ENCODE assay signal across 26 cellular contexts in the genomic region with DNA sequence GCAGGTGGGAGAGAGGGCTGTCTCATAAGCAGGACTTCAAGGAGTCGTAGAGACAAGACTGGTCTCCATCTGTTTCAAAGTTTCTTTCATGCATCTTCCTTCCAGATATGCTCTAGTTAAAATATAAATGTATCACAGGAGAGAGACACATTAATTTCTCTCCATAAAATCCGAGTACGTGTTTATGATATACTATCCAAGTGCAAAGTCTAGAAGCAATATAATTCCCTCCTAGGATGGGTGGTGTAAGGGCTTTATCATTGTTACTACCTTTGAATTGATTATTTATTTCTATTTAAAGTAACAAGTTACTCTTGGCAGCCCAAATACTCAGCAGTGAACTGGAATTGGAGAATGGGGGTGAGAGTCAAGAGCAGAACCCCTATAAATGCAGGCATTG.
"Had no signal": no experiment of that assay in that cellular context is flagged by ENCODE, and none has a peak within 500 bp of the region (broad histone marks: within the 10 kb centered on the region; RNA-seq: fewer than 3 reads in every experiment).

No MANE protein-coding gene starts in this region.

- H3K27ac ChIP-seq: colonic mucosa, coronary artery, dorsolateral prefrontal cortex, epithelial cell of prostate, esophagus muscularis mucosa, esophagus squamous epithelium, foreskin keratinocyte, gastrocnemius medialis, gastroesophageal sphincter, heart left ventricle had no signal

- H3K4me3 ChIP-seq: colonic mucosa, coronary artery, dorsolateral prefrontal cortex, esophagus muscularis mucosa, esophagus squamous epithelium, gastrocnemius medialis, gastroesophageal sphincter, heart left ventricle had no signal

- ATAC-seq: effector memory CD8-positive, alpha-beta T cell; esophagus mucosa; foreskin keratinocyte; gastrocnemius medialis; gastroesophageal sphincter; heart left ventricle had no signal

- H3K36me3 ChIP-seq: colonic mucosa, esophagus muscularis mucosa, esophagus squamous epithelium, gastrocnemius medialis, gastroesophageal sphincter, heart left ventricle had no signal

- H3K27me3 ChIP-seq: colonic mucosa, dorsolateral prefrontal cortex, esophagus muscularis mucosa, esophagus squamous epithelium, foreskin keratinocyte, gastrocnemius medialis, gastroesophageal sphincter, heart left ventricle had no signal

- H3K9me3 ChIP-seq: colonic mucosa, esophagus squamous epithelium, gastrocnemius medialis had no signal

- H3K4me1 ChIP-seq: esophagus muscularis mucosa, esophagus squamous epithelium, foreskin keratinocyte, gastrocnemius medialis, gastroesophageal sphincter, heart left ventricle had no signal

- DNase-seq: colonic mucosa; cortex of kidney; dermis blood vessel endothelial cell; dorsolateral prefrontal cortex; effector CD4-positive, alpha-beta T cell; effector CD8-positive, alpha-beta T cell; effector memory CD4-positive, alpha-beta T cell; effector memory CD8-positive, alpha-beta T cell; endodermal cell; erythroblast; esophagus squamous epithelium; foreskin fibroblast; foreskin keratinocyte; foreskin melanocyte; gastrocnemius medialis; glutamatergic neuron; head of caudate nucleus; heart left ventricle had no signal

- FAIRE-seq: endometrium, endothelial cell of umbilical vein, frontal cortex had no signal
